In the genomic region with DNA sequence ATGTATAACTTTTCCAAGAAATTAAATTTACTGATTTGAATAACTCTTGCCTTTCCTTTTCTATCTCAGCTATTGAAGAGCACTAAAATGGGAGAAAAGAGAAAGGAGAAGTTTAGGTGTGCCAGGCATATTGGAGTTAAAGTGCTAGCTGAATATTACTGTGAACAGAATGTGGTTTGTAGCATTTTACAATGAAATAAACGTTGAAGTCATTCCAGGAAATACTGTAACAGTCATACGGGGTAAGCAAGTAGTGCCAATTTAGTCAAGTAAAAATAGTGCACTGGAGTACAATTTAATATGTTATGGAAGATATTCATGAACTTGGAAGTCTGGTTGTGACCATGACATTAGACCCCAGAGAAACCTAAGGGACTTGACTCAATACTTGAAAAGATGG, we compare ENCODE assay signal across 34 cellular contexts.
"Had no signal": no experiment of that assay in that cellular context is flagged by ENCODE, and none has a peak within 500 bp of the region (broad histone marks: within the 10 kb centered on the region; RNA-seq: fewer than 3 reads in every experiment).

No MANE protein-coding gene starts in this region.

- FAIRE-seq: kidney, TTC549 had no signal

- DNase-seq: activated CD4-positive, alpha-beta memory T cell treated with anti-CD3 and anti-CD28 coated beads for 36 hours; activated CD4-positive, alpha-beta T cell treated with anti-CD3 and anti-CD28 coated beads for 48 hours; activated gamma-delta T cell treated with Interleukin-2 at 50 U/mL for 16 hours; activated T-cell treated with anti-CD3 and anti-CD28 coated beads, Interleukin-2, amount 50 U/mL, for 4 hours; adrenal gland; aorta; brain microvascular endothelial cell; dorsolateral prefrontal cortex; effector memory CD4-positive, alpha-beta T cell; foreskin fibroblast; heart left ventricle; hypothalamus; immature natural killer cell; kidney; left colon; mammary epithelial cell; naive B cell; ovary; right lobe of liver; stimulated activated CD4-positive, alpha-beta T cell treated with anti-CD3 and anti-CD28 coated beads, Interleukin-12 subunit alpha, Interleukin-12 subunit beta, amount 100 ng/mL, for 4 hours; stimulated activated CD4-positive, alpha-beta T cell treated with anti-CD3 and anti-CD28 coated beads, Interleukin-4, amount 100 ng/mL, for 24 hours; stimulated activated naive B cell treated with anti-CD40 and anti-IgM and Interleukin-4, amounts not matched to agents 10 μg/mL and 1 μg/mL and 100 μg/mL, for 72 hours; stomach; T-helper 9 cell; tibial artery; upper lobe of right lung had no signal

- ATAC-seq: activated T-cell treated with anti-CD3 and anti-CD28 coated beads, Interleukin-2, amount 50 U/mL, for 4 hours; activated T-helper 17 cell treated with anti-CD3 and anti-CD28 coated beads, Interleukin-2, amount 50 U/mL, for 72 hours; heart left ventricle; left colon; right lobe of liver; upper lobe of right lung had no signal

- H3K27ac Mint-ChIP-seq: activated CD4-positive, alpha-beta memory T cell treated with anti-CD3 and anti-CD28 coated beads for 36 hours; activated naive CD4-positive, alpha-beta T cell treated with anti-CD3 and anti-CD28 coated beads, Interleukin-2, amount 50 U/mL, for 24 hours; activated T-helper 17 cell treated with anti-CD3 and anti-CD28 coated beads, Interleukin-2, amount 50 U/mL, for 72 hours; immature natural killer cell; naive B cell; progenitor cell of endocrine pancreas; stimulated activated naive B cell treated with anti-CD40 and anti-IgM and Interleukin-4, amounts not matched to agents 10 μg/mL and 1 μg/mL and 100 μg/mL, for 72 hours had no signal

- H3K36me3 Mint-ChIP-seq: activated CD4-positive, alpha-beta memory T cell treated with anti-CD3 and anti-CD28 coated beads for 36 hours; activated naive CD4-positive, alpha-beta T cell treated with anti-CD3 and anti-CD28 coated beads, Interleukin-2, amount 50 U/mL, for 24 hours; immature natural killer cell; naive B cell; stimulated activated naive B cell treated with anti-CD40 and anti-IgM and Interleukin-4, amounts not matched to agents 10 μg/mL and 1 μg/mL and 100 μg/mL, for 72 hours had no signal

- H3K4me3 Mint-ChIP-seq: activated CD4-positive, alpha-beta memory T cell treated with anti-CD3 and anti-CD28 coated beads for 36 hours; activated naive CD4-positive, alpha-beta T cell treated with anti-CD3 and anti-CD28 coated beads, Interleukin-2, amount 50 U/mL, for 24 hours; activated T-cell treated with anti-CD3 and anti-CD28 coated beads, Interleukin-2, amount 50 U/mL, for 4 hours; activated T-helper 17 cell treated with anti-CD3 and anti-CD28 coated beads, Interleukin-2, amount 50 U/mL, for 72 hours; immature natural killer cell; naive B cell; stimulated activated naive B cell treated with anti-CD40 and anti-IgM and Interleukin-4, amounts not matched to agents 10 μg/mL and 1 μg/mL and 100 μg/mL, for 72 hours had no signal

- H3K4me1 Mint-ChIP-seq: activated naive CD4-positive, alpha-beta T cell treated with anti-CD3 and anti-CD28 coated beads, Interleukin-2, amount 50 U/mL, for 24 hours; activated T-helper 17 cell treated with anti-CD3 and anti-CD28 coated beads, Interleukin-2, amount 50 U/mL, for 72 hours; immature natural killer cell; naive B cell; stimulated activated naive B cell treated with anti-CD40 and anti-IgM and Interleukin-4, amounts not matched to agents 10 μg/mL and 1 μg/mL and 100 μg/mL, for 72 hours had no signal

- H3K9me3 Mint-ChIP-seq: activated CD4-positive, alpha-beta memory T cell treated with anti-CD3 and anti-CD28 coated beads for 36 hours; activated naive CD4-positive, alpha-beta T cell treated with anti-CD3 and anti-CD28 coated beads, Interleukin-2, amount 50 U/mL, for 24 hours; activated T-cell treated with anti-CD3 and anti-CD28 coated beads, Interleukin-2, amount 50 U/mL, for 4 hours; activated T-helper 17 cell treated with anti-CD3 and anti-CD28 coated beads, Interleukin-2, amount 50 U/mL, for 72 hours; immature natural killer cell; stimulated activated naive B cell treated with anti-CD40 and anti-IgM and Interleukin-4, amounts not matched to agents 10 μg/mL and 1 μg/mL and 100 μg/mL, for 72 hours had no signal

- H3K27me3 ChIP-seq: adrenal gland, brain microvascular endothelial cell, heart left ventricle, ovary, right lobe of liver, stomach, suprapubic skin, tibial artery, upper lobe of right lung had no signal

- H3K4me3 ChIP-seq: adrenal gland, coronary artery, dorsolateral prefrontal cortex, heart left ventricle, ovary, right lobe of liver, skin epidermis, stomach, suprapubic skin, tibial artery, upper lobe of right lung had no signal

- H3K9me3 ChIP-seq: adrenal gland, heart left ventricle, ovary, right lobe of liver, stomach, suprapubic skin, tibial artery, upper lobe of right lung had no signal

- H3K4me1 ChIP-seq: adrenal gland, heart left ventricle, right lobe of liver, stomach, upper lobe of right lung had no signal

- H3K36me3 ChIP-seq: adrenal gland, brain microvascular endothelial cell, heart left ventricle, ovary, right lobe of liver, stomach, suprapubic skin, tibial artery, upper lobe of right lung had no signal

- H3K27ac ChIP-seq: adrenal gland, brain microvascular endothelial cell, coronary artery, dorsolateral prefrontal cortex, heart left ventricle, ovary, right lobe of liver, skin epidermis, stomach, suprapubic skin, tibial artery, upper lobe of right lung, VCaP had no signal
